In the genomic region with DNA sequence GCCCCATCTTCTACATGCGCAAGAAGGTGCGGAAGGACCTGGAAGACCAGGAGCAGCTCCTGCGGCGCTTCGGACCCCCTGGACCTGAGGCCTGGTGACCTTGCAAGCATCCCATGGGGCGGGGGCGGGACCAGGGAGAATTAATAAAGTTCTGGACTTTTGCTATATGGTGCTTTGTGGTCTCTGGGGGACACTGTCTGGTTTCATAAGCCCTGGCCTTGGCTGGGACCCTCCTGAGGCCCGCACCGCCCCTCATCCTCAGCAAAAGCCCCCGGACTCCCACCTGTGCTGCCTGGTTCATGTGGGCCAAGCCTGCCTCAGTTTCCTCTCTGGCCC, we compare ENCODE assay signal across 1 cellular context.
TF ChIP-seq lines count a peak whose summit lies in the region.

No MANE protein-coding gene starts in this region.

TF ChIP-seq in GM23338, 12 proteins besides CTCF, POLR2A, EP300 and RAD21:
- TF ChIP-seq, protein P1, sequence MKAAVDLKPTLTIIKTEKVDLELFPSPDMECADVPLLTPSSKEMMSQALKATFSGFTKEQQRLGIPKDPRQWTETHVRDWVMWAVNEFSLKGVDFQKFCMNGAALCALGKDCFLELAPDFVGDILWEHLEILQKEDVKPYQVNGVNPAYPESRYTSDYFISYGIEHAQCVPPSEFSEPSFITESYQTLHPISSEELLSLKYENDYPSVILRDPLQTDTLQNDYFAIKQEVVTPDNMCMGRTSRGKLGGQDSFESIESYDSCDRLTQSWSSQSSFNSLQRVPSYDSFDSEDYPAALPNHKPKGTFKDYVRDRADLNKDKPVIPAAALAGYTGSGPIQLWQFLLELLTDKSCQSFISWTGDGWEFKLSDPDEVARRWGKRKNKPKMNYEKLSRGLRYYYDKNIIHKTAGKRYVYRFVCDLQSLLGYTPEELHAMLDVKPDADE (IDR thresholded peaks at IDR 0.05): no peak
- no peak for TF ChIP-seq JUNB (IDR thresholded peaks at IDR 0.05; ENCODE audit: unreplicated experiment)
- no peak for TF ChIP-seq ZNF331 (CRISPR knock-in tag; IDR thresholded peaks at IDR 0.05; ENCODE audit: low read depth)
- TF ChIP-seq NANOG (IDR thresholded peaks at IDR 0.05; ENCODE audit: borderline replicate concordance): no peak
- TF ChIP-seq POLR2AphosphoS5 (IDR thresholded peaks at IDR 0.05; ENCODE audit: low read depth): no peak
- no peak for TF ChIP-seq ZNF114 (CRISPR knock-in tag; IDR thresholded peaks at IDR 0.05)
- TF ChIP-seq EZH2 (IDR thresholded peaks at IDR 0.05; ENCODE audit: low read depth, unreplicated experiment): no peak
- TF ChIP-seq, protein P2, sequence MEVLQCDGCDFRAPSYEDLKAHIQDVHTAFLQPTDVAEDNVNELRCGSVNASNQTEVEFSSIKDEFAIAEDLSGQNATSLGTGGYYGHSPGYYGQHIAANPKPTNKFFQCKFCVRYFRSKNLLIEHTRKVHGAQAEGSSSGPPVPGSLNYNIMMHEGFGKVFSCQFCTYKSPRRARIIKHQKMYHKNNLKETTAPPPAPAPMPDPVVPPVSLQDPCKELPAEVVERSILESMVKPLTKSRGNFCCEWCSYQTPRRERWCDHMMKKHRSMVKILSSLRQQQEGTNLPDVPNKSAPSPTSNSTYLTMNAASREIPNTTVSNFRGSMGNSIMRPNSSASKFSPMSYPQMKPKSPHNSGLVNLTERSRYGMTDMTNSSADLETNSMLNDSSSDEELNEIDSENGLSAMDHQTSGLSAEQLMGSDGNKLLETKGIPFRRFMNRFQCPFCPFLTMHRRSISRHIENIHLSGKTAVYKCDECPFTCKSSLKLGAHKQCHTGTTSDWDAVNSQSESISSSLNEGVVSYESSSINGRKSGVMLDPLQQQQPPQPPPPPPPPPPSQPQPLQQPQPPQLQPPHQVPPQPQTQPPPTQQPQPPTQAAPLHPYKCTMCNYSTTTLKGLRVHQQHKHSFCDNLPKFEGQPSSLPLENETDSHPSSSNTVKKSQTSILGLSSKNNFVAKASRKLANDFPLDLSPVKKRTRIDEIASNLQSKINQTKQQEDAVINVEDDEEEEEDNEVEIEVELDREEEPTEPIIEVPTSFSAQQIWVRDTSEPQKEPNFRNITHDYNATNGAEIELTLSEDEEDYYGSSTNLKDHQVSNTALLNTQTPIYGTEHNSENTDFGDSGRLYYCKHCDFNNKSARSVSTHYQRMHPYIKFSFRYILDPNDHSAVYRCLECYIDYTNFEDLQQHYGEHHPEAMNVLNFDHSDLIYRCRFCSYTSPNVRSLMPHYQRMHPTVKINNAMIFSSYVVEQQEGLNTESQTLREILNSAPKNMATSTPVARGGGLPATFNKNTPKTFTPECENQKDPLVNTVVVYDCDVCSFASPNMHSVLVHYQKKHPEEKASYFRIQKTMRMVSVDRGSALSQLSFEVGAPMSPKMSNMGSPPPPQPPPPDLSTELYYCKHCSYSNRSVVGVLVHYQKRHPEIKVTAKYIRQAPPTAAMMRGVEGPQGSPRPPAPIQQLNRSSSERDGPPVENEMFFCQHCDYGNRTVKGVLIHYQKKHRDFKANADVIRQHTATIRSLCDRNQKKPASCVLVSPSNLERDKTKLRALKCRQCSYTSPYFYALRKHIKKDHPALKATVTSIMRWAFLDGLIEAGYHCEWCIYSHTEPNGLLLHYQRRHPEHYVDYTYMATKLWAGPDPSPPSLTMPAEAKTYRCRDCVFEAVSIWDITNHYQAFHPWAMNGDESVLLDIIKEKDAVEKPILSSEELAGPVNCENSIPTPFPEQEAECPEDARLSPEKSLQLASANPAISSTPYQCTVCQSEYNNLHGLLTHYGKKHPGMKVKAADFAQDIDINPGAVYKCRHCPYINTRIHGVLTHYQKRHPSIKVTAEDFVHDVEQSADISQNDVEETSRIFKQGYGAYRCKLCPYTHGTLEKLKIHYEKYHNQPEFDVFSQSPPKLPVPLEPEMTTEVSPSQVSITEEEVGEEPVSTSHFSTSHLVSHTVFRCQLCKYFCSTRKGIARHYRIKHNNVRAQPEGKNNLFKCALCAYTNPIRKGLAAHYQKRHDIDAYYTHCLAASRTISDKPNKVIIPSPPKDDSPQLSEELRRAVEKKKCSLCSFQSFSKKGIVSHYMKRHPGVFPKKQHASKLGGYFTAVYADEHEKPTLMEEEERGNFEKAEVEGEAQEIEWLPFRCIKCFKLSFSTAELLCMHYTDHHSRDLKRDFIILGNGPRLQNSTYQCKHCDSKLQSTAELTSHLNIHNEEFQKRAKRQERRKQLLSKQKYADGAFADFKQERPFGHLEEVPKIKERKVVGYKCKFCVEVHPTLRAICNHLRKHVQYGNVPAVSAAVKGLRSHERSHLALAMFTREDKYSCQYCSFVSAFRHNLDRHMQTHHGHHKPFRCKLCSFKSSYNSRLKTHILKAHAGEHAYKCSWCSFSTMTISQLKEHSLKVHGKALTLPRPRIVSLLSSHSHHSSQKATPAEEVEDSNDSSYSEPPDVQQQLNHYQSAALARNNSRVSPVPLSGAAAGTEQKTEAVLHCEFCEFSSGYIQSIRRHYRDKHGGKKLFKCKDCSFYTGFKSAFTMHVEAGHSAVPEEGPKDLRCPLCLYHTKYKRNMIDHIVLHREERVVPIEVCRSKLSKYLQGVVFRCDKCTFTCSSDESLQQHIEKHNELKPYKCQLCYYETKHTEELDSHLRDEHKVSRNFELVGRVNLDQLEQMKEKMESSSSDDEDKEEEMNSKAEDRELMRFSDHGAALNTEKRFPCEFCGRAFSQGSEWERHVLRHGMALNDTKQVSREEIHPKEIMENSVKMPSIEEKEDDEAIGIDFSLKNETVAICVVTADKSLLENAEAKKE (CRISPR knock-in tag; IDR thresholded peaks at IDR 0.05): no peak
- TF ChIP-seq EZH2phosphoT487 (IDR thresholded peaks at IDR 0.05; ENCODE audit: unreplicated experiment): no peak
- no peak for TF ChIP-seq CREB1 (CRISPR knock-in tag; IDR thresholded peaks at IDR 0.05; ENCODE audit: low read depth)
- TF ChIP-seq, protein P3, sequence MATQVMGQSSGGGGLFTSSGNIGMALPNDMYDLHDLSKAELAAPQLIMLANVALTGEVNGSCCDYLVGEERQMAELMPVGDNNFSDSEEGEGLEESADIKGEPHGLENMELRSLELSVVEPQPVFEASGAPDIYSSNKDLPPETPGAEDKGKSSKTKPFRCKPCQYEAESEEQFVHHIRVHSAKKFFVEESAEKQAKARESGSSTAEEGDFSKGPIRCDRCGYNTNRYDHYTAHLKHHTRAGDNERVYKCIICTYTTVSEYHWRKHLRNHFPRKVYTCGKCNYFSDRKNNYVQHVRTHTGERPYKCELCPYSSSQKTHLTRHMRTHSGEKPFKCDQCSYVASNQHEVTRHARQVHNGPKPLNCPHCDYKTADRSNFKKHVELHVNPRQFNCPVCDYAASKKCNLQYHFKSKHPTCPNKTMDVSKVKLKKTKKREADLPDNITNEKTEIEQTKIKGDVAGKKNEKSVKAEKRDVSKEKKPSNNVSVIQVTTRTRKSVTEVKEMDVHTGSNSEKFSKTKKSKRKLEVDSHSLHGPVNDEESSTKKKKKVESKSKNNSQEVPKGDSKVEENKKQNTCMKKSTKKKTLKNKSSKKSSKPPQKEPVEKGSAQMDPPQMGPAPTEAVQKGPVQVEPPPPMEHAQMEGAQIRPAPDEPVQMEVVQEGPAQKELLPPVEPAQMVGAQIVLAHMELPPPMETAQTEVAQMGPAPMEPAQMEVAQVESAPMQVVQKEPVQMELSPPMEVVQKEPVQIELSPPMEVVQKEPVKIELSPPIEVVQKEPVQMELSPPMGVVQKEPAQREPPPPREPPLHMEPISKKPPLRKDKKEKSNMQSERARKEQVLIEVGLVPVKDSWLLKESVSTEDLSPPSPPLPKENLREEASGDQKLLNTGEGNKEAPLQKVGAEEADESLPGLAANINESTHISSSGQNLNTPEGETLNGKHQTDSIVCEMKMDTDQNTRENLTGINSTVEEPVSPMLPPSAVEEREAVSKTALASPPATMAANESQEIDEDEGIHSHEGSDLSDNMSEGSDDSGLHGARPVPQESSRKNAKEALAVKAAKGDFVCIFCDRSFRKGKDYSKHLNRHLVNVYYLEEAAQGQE (IDR thresholded peaks at IDR 0.05; ENCODE audit: unreplicated experiment): no peak
- no peak for TF ChIP-seq STAT1 (IDR thresholded peaks at IDR 0.05; ENCODE audit: unreplicated experiment)
